Comparison of ENCODE assay signal across 12 cellular contexts in the genomic region with DNA sequence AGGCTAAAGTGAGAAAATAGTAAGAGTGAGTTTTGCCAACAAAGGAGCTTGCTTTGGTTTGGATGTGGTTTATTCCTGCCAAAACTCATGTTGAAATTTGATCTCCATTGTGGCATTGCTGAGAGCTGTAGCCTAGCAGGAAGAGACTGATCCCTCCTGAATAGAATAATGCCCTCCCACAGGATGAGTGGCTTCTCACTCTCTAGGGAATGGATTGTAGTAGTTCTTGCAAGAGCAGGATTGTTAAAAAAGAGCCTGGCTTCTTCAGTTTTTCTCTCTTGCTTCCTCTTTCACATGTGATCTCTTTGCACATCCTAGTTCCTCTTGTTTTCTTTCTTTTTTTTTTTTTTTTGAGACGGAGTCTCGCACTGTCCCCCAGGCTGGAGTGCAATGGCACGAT. TPM values are rescaled to one million over a fixed set of nuclear protein-coding genes. Genes with fewer than 3 reads are reported as not detected.
DNase-seq lines count a peak whose midpoint lies in the region; ATAC-seq and TF ChIP-seq lines count a peak whose summit lies in the region.
"Had no signal": no experiment of that assay in that cellular context is flagged by ENCODE, and none has a peak within 500 bp of the region (broad histone marks: within the 10 kb centered on the region; RNA-seq: fewer than 3 reads in every experiment).

No MANE protein-coding gene starts in this region.

- CTCF ChIA-PET in A673 (lab: Charles Lee) = no interaction called here

- H3K27ac ChIP-seq in A673 (ENCODE audit: low read depth, low read length, poor library complexity, severe bottlenecking) = peak overlapping the region; percentile 17
- H3K27ac ChIP-seq: upper lobe of left lung had no signal

- intact Hi-C loops in A673 (cut with micrococcal nuclease; ENCODE audit: unreplicated experiment) = no loop called here

- DNase-seq in A673 (ENCODE audit: low spot score) = peak; percentile 92
- DNase-seq in HS-5 (ENCODE audit: low read depth) = peak; percentile 3
- peak; percentile 33 to 71 for DNase-seq in NOMO-1 (lab: John Stamatoyannopoulos, UW; ENCODE audit: unreplicated experiment in 2 of 2)
- DNase-seq in fibroblast of peridontal ligament (ENCODE audit: extremely low read depth) = peak; percentile 76
- no peak for DNase-seq in AG08396 (ENCODE audit: low spot score)
- DNase-seq in HuH-7 (ENCODE audit: low spot score) = no peak
- DNase-seq in activated gamma-delta T cell (lab: John Stamatoyannopoulos, UW) = no peak
- DNase-seq: activated naive CD4-positive, alpha-beta T cell treated with anti-CD3 and anti-CD28 coated beads, Interleukin-2, amount 50 U/mL, for 16 hours; erythroblast; stimulated activated CD4-positive, alpha-beta T cell treated with anti-CD3 and anti-CD28 coated beads, Interleukin-4, amount 100 ng/mL, for 4 hours; upper lobe of left lung had no signal

- ATAC-seq in HG02759 (IDR thresholded peaks at IDR 0.05; ENCODE audit: unreplicated experiment) = no peak

- H3K9me3 ChIP-seq in A673 (ENCODE audit: low read depth, low read length, poor library complexity, severe bottlenecking) = no peaks in the 10 kb centered on the region
- H3K9me3 ChIP-seq: upper lobe of left lung had no signal

- POLR2A ChIA-PET in A673 (lab: Charles Lee; ENCODE audit: low non-redundant PET) = no interaction called here

- BruUV-seq in A673 (replicated peaks; lab: Mats Ljungman, UMichigan) = no TSS peak

- no peaks in the 10 kb centered on the region for H3K27me3 ChIP-seq in A673 (replicated peaks; ENCODE audit: insufficient read depth, low read depth, low read length, poor library complexity)
- H3K27me3 ChIP-seq: upper lobe of left lung had no signal

- H3K4me1 ChIP-seq in A673 (ENCODE audit: insufficient read depth, low read length, poor library complexity, severe bottlenecking) = peaks cover 9% of the 10 kb centered on the region
- H3K4me1 ChIP-seq: upper lobe of left lung had no signal

- H3K36me3 ChIP-seq in A673 (ENCODE audit: insufficient read depth, low read length, poor library complexity, severe bottlenecking) = no peaks in the 10 kb centered on the region
- H3K36me3 ChIP-seq: upper lobe of left lung had no signal

- TF ChIP-seq CTCF in A673 (conservative IDR thresholded peaks at IDR 0.05; ENCODE audit: low read depth, low read length) = no peak

- H3K4me3 ChIP-seq in A673 (ENCODE audit: low read depth, low read length, poor library complexity, severe bottlenecking) = no peak overlapping the region
- H3K4me3 ChIP-seq: upper lobe of left lung had no signal

RNA-seq across cellular contexts. Expression of gene ASAH2, which starts 34.4 kb away (rescaled TPM):
- total RNA-seq in A673 (2021) = 5.5 and 6.4 TPM in 2 replicates

Comparison
In these comparisons a context has a peak if more than half of its experiments do, and no peak if none do; other contexts are left out.
1. DNase-seq: peak in A673 (single experiment), HS-5 (single experiment), NOMO-1 (2 of 2) and fibroblast of peridontal ligament (single experiment); none in AG08396 (single experiment), HuH-7 (single experiment) and activated gamma-delta T cell (single experiment).